Comparison of ENCODE assay signal across 10 cellular contexts in the genomic region with DNA sequence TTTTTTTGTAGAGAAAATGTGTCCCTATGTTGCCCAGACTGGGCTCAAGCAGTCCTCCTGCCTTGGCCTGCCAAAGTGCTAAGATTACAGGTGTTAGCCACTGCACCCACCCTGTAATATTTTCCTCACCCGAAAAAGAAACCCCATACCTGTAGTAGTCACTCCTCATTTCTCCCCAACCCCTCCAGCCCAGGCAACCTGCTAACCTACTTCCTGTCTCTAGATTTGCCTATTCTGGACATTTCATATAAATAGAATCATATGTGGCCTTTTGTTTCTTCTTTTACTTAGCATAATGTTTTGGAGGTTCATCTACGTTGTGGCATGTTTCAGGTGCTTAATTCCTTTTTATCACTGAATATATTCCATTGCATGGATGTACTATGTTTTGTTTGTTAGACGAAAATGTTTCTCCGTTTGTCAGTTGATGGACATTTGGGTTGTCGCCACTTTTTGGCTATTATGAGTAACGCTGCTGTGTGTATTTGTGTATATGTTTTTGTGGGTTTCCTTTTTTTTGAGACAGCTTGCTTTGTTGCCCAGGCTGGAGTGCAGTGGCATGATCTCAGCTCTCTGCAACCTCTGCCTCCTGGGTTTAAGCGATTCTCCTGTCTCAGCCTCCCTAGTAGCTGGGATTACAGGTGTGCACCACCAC. TPM values are rescaled to one million over a fixed set of nuclear protein-coding genes. Genes with fewer than 3 reads are reported as not detected.
DNase-seq lines count a peak whose midpoint lies in the region; ATAC-seq, FAIRE-seq and TF ChIP-seq lines count a peak whose summit lies in the region.
"Had no signal": no experiment of that assay in that cellular context is flagged by ENCODE, and none has a peak within 500 bp of the region (broad histone marks: within the 10 kb centered on the region; RNA-seq: fewer than 3 reads in every experiment).

No MANE protein-coding gene starts in this region.

- H3K9me3 Mint-ChIP-seq in CD4-positive, CD25-positive, alpha-beta regulatory T cell, result no peaks in the 10 kb centered on the region
- no peaks in the 10 kb centered on the region for H3K9me3 Mint-ChIP-seq in activated naive CD4-positive, alpha-beta T cell treated with anti-CD3 and anti-CD28 coated beads, Interleukin-2, amount 50 U/mL, for 24 hours

- peak overlapping the region; percentile 70 to 94 (median 87) for H3K27ac Mint-ChIP-seq in CD4-positive, CD25-positive, alpha-beta regulatory T cell
- H3K27ac Mint-ChIP-seq in activated naive CD4-positive, alpha-beta T cell treated with anti-CD3 and anti-CD28 coated beads, Interleukin-2, amount 50 U/mL, for 24 hours, result peak overlapping the region; percentile 60

- H3K4me3 Mint-ChIP-seq in CD4-positive, CD25-positive, alpha-beta regulatory T cell, result peak overlapping the region; percentile 35 to 78 (median 65)
- peak overlapping the region; percentile 69 for H3K4me3 Mint-ChIP-seq in activated naive CD4-positive, alpha-beta T cell treated with anti-CD3 and anti-CD28 coated beads, Interleukin-2, amount 50 U/mL, for 24 hours

- peaks cover 47% of the 10 kb centered on the region for H3K4me1 ChIP-seq in CD4-positive, CD25-positive, alpha-beta regulatory T cell (ENCODE audit: control insufficient read depth, insufficient read depth, low read length, poor library complexity, severe bottlenecking)

- no peak for TF ChIP-seq POLR2A in GM12892 (IDR thresholded peaks at IDR 0.05; ENCODE audit: low read depth, low read length)

- FAIRE-seq in GM19239 (lab: Jason Lieb, UNC) (peak; percentile 48), GM12892 (lab: Jason Lieb, UNC) (no peak)

- peak overlapping the region; percentile 41 for H3K4me3 ChIP-seq in CD4-positive, CD25-positive, alpha-beta regulatory T cell (ENCODE audit: low read depth, low read length)

- no peaks in the 10 kb centered on the region for H3K27me3 ChIP-seq in CD4-positive, CD25-positive, alpha-beta regulatory T cell (ENCODE audit: control insufficient read depth, insufficient read depth, low read length)

- DNase-seq in CD4-positive, CD25-positive, alpha-beta regulatory T cell, result peak in 1 of 3 donors; percentile 51
- DNase-seq in GM19239 (ENCODE audit: insufficient read length, low spot score) (no peak), HuH-7 (ENCODE audit: low spot score) (no peak), DMS53 treated with DMSO at 0.1 percent for 48 hours (lab: John Stamatoyannopoulos, UW; ENCODE audit: unreplicated experiment) (no peak), H4 (ENCODE audit: low spot score) (no peak), GM12892 (ENCODE audit: insufficient read length) (no peak)
- DNase-seq: islet precursor cell, NCI-H2081 had no signal

- no peaks in the 10 kb centered on the region for H3K27me3 Mint-ChIP-seq in CD4-positive, CD25-positive, alpha-beta regulatory T cell
- no peaks in the 10 kb centered on the region for H3K27me3 Mint-ChIP-seq in activated naive CD4-positive, alpha-beta T cell treated with anti-CD3 and anti-CD28 coated beads, Interleukin-2, amount 50 U/mL, for 24 hours

- peaks cover 7% of the 10 kb centered on the region for H3K36me3 Mint-ChIP-seq in CD4-positive, CD25-positive, alpha-beta regulatory T cell
- peaks cover 6% of the 10 kb centered on the region for H3K36me3 Mint-ChIP-seq in activated naive CD4-positive, alpha-beta T cell treated with anti-CD3 and anti-CD28 coated beads, Interleukin-2, amount 50 U/mL, for 24 hours

- peaks cover 7% of the 10 kb centered on the region for H3K36me3 ChIP-seq in CD4-positive, CD25-positive, alpha-beta regulatory T cell (ENCODE audit: control insufficient read depth, insufficient read depth, low read length)

- no peaks in the 10 kb centered on the region for H3K9me3 ChIP-seq in CD4-positive, CD25-positive, alpha-beta regulatory T cell (ENCODE audit: control insufficient read depth in 2 of 2, low read length in 2 of 2)

- peaks cover 21 to 93% (median 67%) of the 10 kb centered on the region in 4 donors for H3K4me1 Mint-ChIP-seq in CD4-positive, CD25-positive, alpha-beta regulatory T cell
- peaks cover 76% of the 10 kb centered on the region for H3K4me1 Mint-ChIP-seq in activated naive CD4-positive, alpha-beta T cell treated with anti-CD3 and anti-CD28 coated beads, Interleukin-2, amount 50 U/mL, for 24 hours

- ATAC-seq in CD4-positive, CD25-positive, alpha-beta regulatory T cell (ENCODE audit: low read depth in 2 of 2), result peak; percentile 43 to 51
- ATAC-seq in HG03354 (IDR thresholded peaks at IDR 0.05; ENCODE audit: poor library complexity, severe bottlenecking, unreplicated experiment), result peak; percentile 49

- peak overlapping the region; percentile 30 for H3K27ac ChIP-seq in CD4-positive, CD25-positive, alpha-beta regulatory T cell (ENCODE audit: insufficient read depth, low read length, poor library complexity, severe bottlenecking)

RNA-seq across cellular contexts. Expression of gene ANKRD13A, which starts 6.2 kb away (rescaled TPM):
- total RNA-seq in CD4-positive, CD25-positive, alpha-beta regulatory T cell, result 71.0 TPM
- polyA plus RNA-seq in CD4-positive, CD25-positive, alpha-beta regulatory T cell, result 10 to 100 TPM; 36.6 to 48.2 (median 41.1) TPM
- 33.0 and 38.7 TPM in 2 replicates for total RNA-seq in H4 (2014; rRNA removed; shearing (Covaris generic))
- 57.1 TPM for polyA plus RNA-seq in GM12892 (2012; ENCODE audit: missing spikeins)

RNA-seq across cellular contexts. Expression of gene GIT2, which starts 9.3 kb away (rescaled TPM):
- 95.3 TPM for total RNA-seq in CD4-positive, CD25-positive, alpha-beta regulatory T cell
- 10 to 100 TPM; 79.0 to 87.6 (median 81.7) TPM for polyA plus RNA-seq in CD4-positive, CD25-positive, alpha-beta regulatory T cell
- total RNA-seq in H4 (2014; rRNA removed; shearing (Covaris generic)), result 13.6 and 14.7 TPM in 2 replicates
- polyA plus RNA-seq in GM12892 (2012; ENCODE audit: missing spikeins), result 34.4 TPM

RNA-seq across cellular contexts. Expression of gene C12orf76, which starts 42.9 kb away (rescaled TPM):
- 13.5 TPM for total RNA-seq in CD4-positive, CD25-positive, alpha-beta regulatory T cell
- 10 to 100 TPM; 16.3 to 22.6 (median 19.8) TPM for polyA plus RNA-seq in CD4-positive, CD25-positive, alpha-beta regulatory T cell
- total RNA-seq in H4 (2014; rRNA removed; shearing (Covaris generic)), result 14.4 and 20.7 TPM in 2 replicates
- polyA plus RNA-seq in GM12892 (2012; ENCODE audit: missing spikeins), result 14.7 TPM
